ENCODE assay signal across 7 cellular contexts in the genomic region with DNA sequence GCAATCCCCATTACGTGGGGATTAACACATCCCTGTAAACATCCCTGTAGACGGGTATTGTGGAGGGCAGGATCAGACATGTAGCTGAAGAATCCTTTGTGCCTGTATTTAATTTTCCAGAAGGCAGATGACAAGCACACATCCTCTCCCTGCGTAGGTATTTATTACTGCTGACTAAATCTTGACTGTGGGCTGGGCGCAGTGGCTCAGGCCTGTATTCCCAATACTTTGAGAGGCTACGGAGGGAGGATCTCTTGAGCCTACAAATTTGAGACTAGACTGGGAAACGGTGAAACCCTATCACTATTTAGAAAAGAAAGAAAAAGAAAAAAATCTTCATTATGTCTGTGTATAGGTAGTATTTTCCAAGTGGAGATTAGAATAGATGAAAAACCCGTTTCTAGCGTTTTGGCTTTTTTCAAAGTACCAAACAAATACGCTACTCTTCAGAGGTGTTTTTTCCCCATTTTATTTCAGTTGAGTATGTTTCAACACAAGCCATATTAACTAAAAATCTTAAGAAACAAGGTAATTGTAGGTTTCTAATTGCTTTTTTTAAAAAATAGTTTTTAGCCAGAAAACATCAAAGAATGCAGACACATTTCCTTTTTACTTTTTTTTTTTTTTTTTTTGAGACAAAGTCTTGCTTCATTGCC. TPM values are rescaled to one million over a fixed set of nuclear protein-coding genes. Genes with fewer than 3 reads are reported as not detected.
A peak's percentile ranks its signal among the peaks of the same experiment; 100 is the strongest.
DNase-seq lines count a peak whose midpoint lies in the region; ATAC-seq, FAIRE-seq and TF ChIP-seq lines count a peak whose summit lies in the region.

No MANE protein-coding gene starts in this region.

- peak overlapping the region; percentile 90 for H3K27ac Mint-ChIP-seq in central memory CD8-positive, alpha-beta T cell (ENCODE audit: low read depth)

- FAIRE-seq in kidney (lab: Jason Lieb, UNC): no peak

- H3K27me3 ChIP-seq in skeletal muscle tissue (ENCODE audit: control insufficient read depth in 3 of 3, insufficient read depth in 3 of 3, low read length in 3 of 3): no peaks in the 10 kb centered on the region

- no peak overlapping the region for H3K9ac ChIP-seq in skeletal muscle tissue (ENCODE audit: low read depth in 1 of 3, low read length in 3 of 3)
- peak overlapping the region in 1 of 2 donors; percentile 99 for H3K9ac ChIP-seq in kidney (ENCODE audit: low read length in 2 of 2)

- POLR2A ChIA-PET in HEK293 (lab: Yijun Ruan, JAX): interaction anchor here (0.8 kb wide), 1 partner anchor 8 kb away, joined by 4 read pairs; no protein-coding TSS in a partner anchor

- H3K27ac ChIP-seq in HEK293 (ENCODE audit: extremely low read depth, low read depth, low read length): peak overlapping the region; percentile 98
- H3K27ac ChIP-seq in skeletal muscle tissue (ENCODE audit: low read depth, low read length): peak overlapping the region; percentile 99
- H3K27ac ChIP-seq in kidney (ENCODE audit: low read depth in 2 of 2, low read length in 2 of 2): no peak overlapping the region

- no peaks in the 10 kb centered on the region for H3K9me3 Mint-ChIP-seq in central memory CD8-positive, alpha-beta T cell

- TF ChIP-seq CTCF in HEK293 (tag by site-specific recombination; IDR thresholded peaks at IDR 0.05) (no peak), kidney (IDR thresholded peaks at IDR 0.05; ENCODE audit: borderline replicate concordance, extremely low read depth, insufficient read depth) (no peak)

- peak; percentile 69 for DNase-seq in NCI-H510A (lab: John Stamatoyannopoulos, UW)
- no peak for DNase-seq in central memory CD8-positive, alpha-beta T cell (ENCODE audit: low spot score in 2 of 2)
- DNase-seq in kidney: no peak

- H3K9me3 ChIP-seq in HEK293 (ENCODE audit: control insufficient read depth, insufficient read depth, low read depth, low read length) (no peaks in the 10 kb centered on the region), skeletal muscle tissue (ENCODE audit: control insufficient read depth in 3 of 3, low read length in 3 of 3) (no peaks in the 10 kb centered on the region), kidney (ENCODE audit: control insufficient read depth in 1 of 2, low read length in 2 of 2) (no peaks in the 10 kb centered on the region)

- CTCF ChIA-PET in HEK293 (lab: Yijun Ruan, JAX): interaction anchor here (0.6 to 2.5 kb wide), 8 partner anchors 9 to 125 kb away, joined by 3 to 10 read pairs (median 4); no protein-coding TSS in a partner anchor

- H3K27me3 Mint-ChIP-seq in central memory CD8-positive, alpha-beta T cell: no peaks in the 10 kb centered on the region

- peaks cover 26% of the 10 kb centered on the region for H3K4me1 Mint-ChIP-seq in central memory CD8-positive, alpha-beta T cell

- H3K4me1 ChIP-seq in HEK293 (ENCODE audit: control insufficient read depth, insufficient read depth, low read length) (peaks cover 15% of the 10 kb centered on the region), skeletal muscle tissue (ENCODE audit: control insufficient read depth in 3 of 3, insufficient read depth in 3 of 3, low read length in 3 of 3) (peaks cover 16 to 28% (median 23%) of the 10 kb centered on the region in 3 donors), kidney (ENCODE audit: control insufficient read depth in 1 of 2, insufficient read depth in 1 of 2, low read depth in 1 of 2, low read length in 2 of 2) (peaks cover 10 to 13% of the 10 kb centered on the region in 2 donors)

- H3K36me3 ChIP-seq in HEK293 (ENCODE audit: control insufficient read depth in 2 of 2, insufficient read depth in 1 of 2, low read length in 2 of 2) (no peaks in the 10 kb centered on the region; a peak in 1 of 3 replicates), skeletal muscle tissue (ENCODE audit: control insufficient read depth in 3 of 3, insufficient read depth in 3 of 3, low read length in 3 of 3) (no peaks in the 10 kb centered on the region), kidney (ENCODE audit: control insufficient read depth in 1 of 2, insufficient read depth in 2 of 2, low read length in 2 of 2) (no peaks in the 10 kb centered on the region)

- intact Hi-C loops in kidney (cut with DNase I): no loop called here

- no peak overlapping the region for H3K4me3 ChIP-seq in HEK293 (ENCODE audit: low read depth, low read length)
- no peak overlapping the region for H3K4me3 ChIP-seq in skeletal muscle tissue (ENCODE audit: low read length in 3 of 3)
- H3K4me3 ChIP-seq in kidney (ENCODE audit: low read length in 2 of 2): peak overlapping the region in 1 of 2 donors; percentile 97

- H3K36me3 Mint-ChIP-seq in central memory CD8-positive, alpha-beta T cell (ENCODE audit: insufficient read depth): peaks cover 16% of the 10 kb centered on the region

- no peak for ATAC-seq in central memory CD8-positive, alpha-beta T cell (replicated peaks; ENCODE audit: extremely low read depth, poor library complexity, severe bottlenecking)
- no peak for ATAC-seq in GM21786 (IDR thresholded peaks at IDR 0.05; ENCODE audit: unreplicated experiment)
- ATAC-seq in HG02571 (IDR thresholded peaks at IDR 0.05; ENCODE audit: unreplicated experiment): no peak

- peak overlapping the region; percentile 86 for H3K4me3 Mint-ChIP-seq in central memory CD8-positive, alpha-beta T cell

TF ChIP-seq in HEK293, 187 proteins besides CTCF, POLR2A, EP300 and RAD21 (continues in another document):
- TF ChIP-seq SP7 (tag by site-specific recombination; IDR thresholded peaks at IDR 0.05) (peak; percentile 77), OSR2 (tag by site-specific recombination; IDR thresholded peaks at IDR 0.05) (peak; percentile 48; the same call in 1 of the 2 replicates), IKZF3 (tag by site-specific recombination; IDR thresholded peaks at IDR 0.05) (peak; percentile 67), ZNF114 (tag by site-specific recombination; IDR thresholded peaks at IDR 0.05) (no peak), ZNF221 (tag by site-specific recombination; IDR thresholded peaks at IDR 0.05; ENCODE audit: borderline replicate concordance) (no peak), ZNF629 (tag by site-specific recombination; IDR thresholded peaks at IDR 0.05) (peak; percentile 71), ZNF366 (tag by site-specific recombination; conservative IDR thresholded peaks at IDR 0.05) (peak; percentile 91), ZNF768 (tag by site-specific recombination; IDR thresholded peaks at IDR 0.05) (no peak), YY1 (tag by site-specific recombination; IDR thresholded peaks at IDR 0.05) (no peak)
- TF ChIP-seq, protein P1, sequence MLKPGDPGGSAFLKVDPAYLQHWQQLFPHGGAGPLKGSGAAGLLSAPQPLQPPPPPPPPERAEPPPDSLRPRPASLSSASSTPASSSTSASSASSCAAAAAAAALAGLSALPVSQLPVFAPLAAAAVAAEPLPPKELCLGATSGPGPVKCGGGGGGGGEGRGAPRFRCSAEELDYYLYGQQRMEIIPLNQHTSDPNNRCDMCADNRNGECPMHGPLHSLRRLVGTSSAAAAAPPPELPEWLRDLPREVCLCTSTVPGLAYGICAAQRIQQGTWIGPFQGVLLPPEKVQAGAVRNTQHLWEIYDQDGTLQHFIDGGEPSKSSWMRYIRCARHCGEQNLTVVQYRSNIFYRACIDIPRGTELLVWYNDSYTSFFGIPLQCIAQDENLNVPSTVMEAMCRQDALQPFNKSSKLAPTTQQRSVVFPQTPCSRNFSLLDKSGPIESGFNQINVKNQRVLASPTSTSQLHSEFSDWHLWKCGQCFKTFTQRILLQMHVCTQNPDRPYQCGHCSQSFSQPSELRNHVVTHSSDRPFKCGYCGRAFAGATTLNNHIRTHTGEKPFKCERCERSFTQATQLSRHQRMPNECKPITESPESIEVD (tag by site-specific recombination; IDR thresholded peaks at IDR 0.05): peak; percentile 76
- TF ChIP-seq, protein P2, sequence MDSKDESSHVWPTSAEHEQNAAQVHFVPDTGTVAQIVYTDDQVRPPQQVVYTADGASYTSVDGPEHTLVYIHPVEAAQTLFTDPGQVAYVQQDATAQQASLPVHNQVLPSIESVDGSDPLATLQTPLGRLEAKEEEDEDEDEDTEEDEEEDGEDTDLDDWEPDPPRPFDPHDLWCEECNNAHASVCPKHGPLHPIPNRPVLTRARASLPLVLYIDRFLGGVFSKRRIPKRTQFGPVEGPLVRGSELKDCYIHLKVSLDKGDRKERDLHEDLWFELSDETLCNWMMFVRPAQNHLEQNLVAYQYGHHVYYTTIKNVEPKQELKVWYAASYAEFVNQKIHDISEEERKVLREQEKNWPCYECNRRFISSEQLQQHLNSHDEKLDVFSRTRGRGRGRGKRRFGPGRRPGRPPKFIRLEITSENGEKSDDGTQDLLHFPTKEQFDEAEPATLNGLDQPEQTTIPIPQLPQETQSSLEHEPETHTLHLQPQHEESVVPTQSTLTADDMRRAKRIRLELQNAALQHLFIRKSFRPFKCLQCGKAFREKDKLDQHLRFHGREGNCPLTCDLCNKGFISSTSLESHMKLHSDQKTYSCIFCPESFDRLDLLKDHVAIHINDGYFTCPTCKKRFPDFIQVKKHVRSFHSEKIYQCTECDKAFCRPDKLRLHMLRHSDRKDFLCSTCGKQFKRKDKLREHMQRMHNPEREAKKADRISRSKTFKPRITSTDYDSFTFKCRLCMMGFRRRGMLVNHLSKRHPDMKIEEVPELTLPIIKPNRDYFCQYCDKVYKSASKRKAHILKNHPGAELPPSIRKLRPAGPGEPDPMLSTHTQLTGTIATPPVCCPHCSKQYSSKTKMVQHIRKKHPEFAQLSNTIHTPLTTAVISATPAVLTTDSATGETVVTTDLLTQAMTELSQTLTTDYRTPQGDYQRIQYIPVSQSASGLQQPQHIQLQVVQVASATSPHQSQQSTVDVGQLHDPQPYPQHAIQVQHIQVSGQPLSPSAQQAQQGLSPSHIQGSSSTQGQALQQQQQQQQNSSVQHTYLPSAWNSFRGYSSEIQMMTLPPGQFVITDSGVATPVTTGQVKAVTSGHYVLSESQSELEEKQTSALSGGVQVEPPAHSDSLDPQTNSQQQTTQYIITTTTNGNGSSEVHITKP (tag by site-specific recombination; IDR thresholded peaks at IDR 0.05): peak; percentile 49; the same call in 1 of the 2 replicates

RNA-seq across cellular contexts. Expression of a gene that starts 1.5 kb away (rescaled TPM):
- total RNA-seq in skeletal muscle tissue (16.7 TPM), kidney (80.7 TPM)
- 17.5 TPM for polyA plus RNA-seq in kidney (ENCODE audit: insufficient read depth, low read depth, low replicate concordance)

RNA-seq across cellular contexts. Expression of a gene that starts 5.6 kb away (rescaled TPM):
- total RNA-seq in skeletal muscle tissue: 12.5 TPM
- 31.7 TPM for total RNA-seq in kidney
- 4.6 TPM for polyA plus RNA-seq in kidney (ENCODE audit: insufficient read depth, low read depth, low replicate concordance)

Comparison
In these comparisons a context has a peak if more than half of its experiments do, and no peak if none do; other contexts are left out.
1. H3K27ac ChIP-seq: peak in HEK293 (single experiment) and skeletal muscle tissue (single experiment); none in kidney (0 of 2).